ENCODE assay signal across 17 cellular contexts in genomic region chr16:26186221-26186620, GRCh38.
DNase-seq lines count a peak whose midpoint lies in the region; ATAC-seq and TF ChIP-seq lines count a peak whose summit lies in the region.
"Had no signal": no experiment of that assay in that cellular context is flagged by ENCODE, and none has a peak within 500 bp of the region (broad histone marks: within the 10 kb centered on the region; RNA-seq: fewer than 3 reads in every experiment).

No MANE protein-coding gene starts in this region.

- H3K27me3 ChIP-seq in prostate gland (replicated peaks; ENCODE audit: insufficient read depth), result no peaks in the 10 kb centered on the region
- H3K27me3 ChIP-seq: BLaER1 treated with 17β-estradiol and CSF1 and Interleukin-3, amounts not matched to agents 10 nM and 100 nM had no signal

- intact Hi-C loops in prostate gland (cut with DNase I), result no loop called here

- TF ChIP-seq POLR2A in prostate gland (IDR thresholded peaks at IDR 0.05), result no peak

- peak; percentile 65 for DNase-seq in G401 (ENCODE audit: low spot score)
- DNase-seq in cerebellum (ENCODE audit: low spot score), result peak; percentile 6
- peak; percentile 2 for DNase-seq in pons (ENCODE audit: low spot score)
- no peak for DNase-seq in prostate gland (ENCODE audit: low spot score)
- DNase-seq: AML-193; Caco-2; Calu3; CD4-positive, alpha-beta T cell; CD8-positive, alpha-beta T cell; DMS79 treated with DMSO at 0.1 percent for 48 hours; GDM1 had no signal

- H3K4me1 ChIP-seq in prostate gland (replicated peaks), result no peaks in the 10 kb centered on the region
- H3K4me1 ChIP-seq: A549; BLaER1 treated with 17β-estradiol and CSF1 and Interleukin-3, amounts not matched to agents 10 nM and 100 nM; Caco-2 had no signal

- no peak overlapping the region for H3K27ac ChIP-seq in prostate gland
- H3K27ac ChIP-seq: 22Rv1; A549; BLaER1 treated with 17β-estradiol and CSF1 and Interleukin-3, amounts not matched to agents 10 nM and 100 nM; C4-2B had no signal

- no peaks in the 10 kb centered on the region for H3K36me3 ChIP-seq in prostate gland
- H3K36me3 ChIP-seq: BLaER1 treated with 17β-estradiol and CSF1 and Interleukin-3, amounts not matched to agents 10 nM and 100 nM had no signal

- no peaks in the 10 kb centered on the region for H3K9me3 ChIP-seq in prostate gland
- H3K9me3 ChIP-seq: A549, Caco-2 had no signal

- no peak overlapping the region for H3K4me3 ChIP-seq in prostate gland
- H3K4me3 ChIP-seq: A549; BLaER1 treated with 17β-estradiol and CSF1 and Interleukin-3, amounts not matched to agents 10 nM and 100 nM; GM12878 had no signal

- in situ Hi-C loops in G401 (cut with HindIII; ENCODE audit: low sequenced_read_pairs), result no loop called here

- WGBS in prostate gland, result 54% methylated on average over 1 of the region's 1 CpG

- ATAC-seq in GM21447 (IDR thresholded peaks at IDR 0.05; ENCODE audit: unreplicated experiment), result no peak
- ATAC-seq: A549; CD8-positive, alpha-beta T cell; GM12878 had no signal

- no peak for TF ChIP-seq CTCF in prostate gland (IDR thresholded peaks at IDR 0.05)
